8 cellular contexts compared by ENCODE assay signal in the genomic region with DNA sequence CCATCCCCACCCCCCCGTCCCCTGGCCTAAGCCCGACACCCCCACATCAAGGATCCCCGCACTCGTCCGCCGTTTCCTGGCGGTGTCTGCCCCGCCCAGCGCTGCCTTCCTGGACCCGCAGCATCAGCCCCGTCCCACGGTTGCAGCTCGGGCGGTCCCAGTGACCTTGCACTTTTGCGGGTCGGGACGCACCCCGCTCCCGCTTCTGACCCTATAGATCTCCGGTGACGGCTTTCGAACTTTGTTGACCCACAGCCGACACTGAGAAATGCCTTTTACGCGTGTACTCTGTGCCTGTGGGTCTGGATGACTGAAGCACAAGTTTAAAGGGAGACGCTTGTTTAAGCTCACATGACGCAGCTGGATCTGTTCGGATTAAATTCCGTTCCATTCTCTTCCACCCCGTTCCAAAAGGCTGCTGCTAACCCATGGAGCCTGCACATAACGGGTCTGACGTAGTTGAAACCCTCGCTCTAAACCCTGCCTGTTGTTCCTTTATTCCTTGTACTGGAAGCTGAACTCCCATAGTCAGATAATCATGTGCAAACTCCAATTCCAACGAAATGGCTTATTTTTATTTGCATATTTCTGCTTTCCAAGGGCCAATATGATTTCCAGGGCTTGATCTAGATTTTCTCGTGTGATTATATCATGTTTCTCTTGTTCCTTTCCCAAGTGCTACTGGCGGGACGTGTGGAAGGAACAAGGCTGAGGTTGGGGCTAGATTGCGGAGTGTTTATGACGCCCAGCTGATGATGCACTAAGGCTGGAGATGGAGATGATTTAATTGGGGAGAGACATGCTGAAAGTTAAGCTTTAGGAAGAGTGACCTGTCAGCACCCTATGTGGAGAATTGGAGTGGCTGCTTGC. TPM values are rescaled to one million over a fixed set of nuclear protein-coding genes. Genes with fewer than 3 reads are reported as not detected.
A peak's percentile ranks its signal among the peaks of the same experiment; 100 is the strongest.
DNase-seq lines count a peak whose midpoint lies in the region; ATAC-seq and TF ChIP-seq lines count a peak whose summit lies in the region.

No MANE protein-coding gene starts in this region.

- H3K4me3 Mint-ChIP-seq in Calu3 (ENCODE audit: low read depth, unreplicated experiment) (peak overlapping the region; percentile 89), nephron (peak overlapping the region; percentile 88 to 96 (median 92))
- peak overlapping the region; percentile 87 for H3K4me3 Mint-ChIP-seq in activated T-helper 17 cell treated with anti-CD3 and anti-CD28 coated beads, Interleukin-2, amount 50 U/mL, for 72 hours

- peaks cover 7% of the 10 kb centered on the region for H3K27me3 Mint-ChIP-seq in Calu3 (ENCODE audit: unreplicated experiment)
- H3K27me3 Mint-ChIP-seq in activated T-helper 17 cell treated with anti-CD3 and anti-CD28 coated beads, Interleukin-2, amount 50 U/mL, for 72 hours: no peaks in the 10 kb centered on the region
- H3K27me3 Mint-ChIP-seq in nephron (ENCODE audit: low read depth): peaks cover 5% of the 10 kb centered on the region

- H3K36me3 ChIP-seq in H7 (replicated peaks; ENCODE audit: control insufficient read depth, insufficient read depth, low read length) (peaks cover 4% of the 10 kb centered on the region), urinary bladder (ENCODE audit: insufficient read depth) (no peaks in the 10 kb centered on the region)

- H3K27ac ChIP-seq in urinary bladder (ENCODE audit: low read depth): peak overlapping the region; percentile 78

- intact Hi-C loops in Calu3 (cut with micrococcal nuclease; ENCODE audit: unreplicated experiment): no loop called here

- no peak overlapping the region for H3K27ac Mint-ChIP-seq in Calu3 (ENCODE audit: unreplicated experiment)
- H3K27ac Mint-ChIP-seq in activated T-helper 17 cell treated with anti-CD3 and anti-CD28 coated beads, Interleukin-2, amount 50 U/mL, for 72 hours: peak overlapping the region; percentile 58
- H3K27ac Mint-ChIP-seq in nephron: peak overlapping the region; percentile 43 to 86 (median 79)

- H3K4me1 Mint-ChIP-seq in Calu3 (ENCODE audit: low read depth, unreplicated experiment) (peaks cover 18% of the 10 kb centered on the region), nephron (peaks cover 16% of the 10 kb centered on the region)
- H3K4me1 Mint-ChIP-seq in activated T-helper 17 cell treated with anti-CD3 and anti-CD28 coated beads, Interleukin-2, amount 50 U/mL, for 72 hours: peaks cover 14% of the 10 kb centered on the region

- peak; percentile 42 for ATAC-seq in activated T-helper 17 cell treated with anti-CD3 and anti-CD28 coated beads, Interleukin-2, amount 50 U/mL, for 72 hours (replicated peaks)

- H3K27me3 ChIP-seq in H7 (ENCODE audit: control insufficient read depth, insufficient read depth, low read length): peaks cover 7% of the 10 kb centered on the region

- CTCF ChIA-PET in Calu3 (lab: Charles Lee): interaction anchor here (0.6 to 1.9 kb wide), 3 partner anchors 30 to 373 kb away, joined by 3 to 9 read pairs (median 8); partner anchors contain the start of gene FLYWCH2

- H3K9me3 Mint-ChIP-seq in Calu3 (ENCODE audit: low read depth, unreplicated experiment): no peaks in the 10 kb centered on the region
- H3K9me3 Mint-ChIP-seq in activated T-helper 17 cell treated with anti-CD3 and anti-CD28 coated beads, Interleukin-2, amount 50 U/mL, for 72 hours: no peaks in the 10 kb centered on the region
- no peaks in the 10 kb centered on the region for H3K9me3 Mint-ChIP-seq in nephron

- TSS peak; percentile 54 for BruUV-seq in Calu3 (replicated peaks; lab: Mats Ljungman, UMichigan)

- DNase-seq in Calu3 (peak; percentile 21), H7 (peak; percentile 38), NCI-H2107 treated with DMSO at 0.1 percent for 48 hours (lab: John Stamatoyannopoulos, UW; ENCODE audit: unreplicated experiment) (peak; percentile 52), fibroblast of peridontal ligament (ENCODE audit: extremely low read depth) (peak; percentile 82), GM20000 (ENCODE audit: low spot score) (no peak)

- TF ChIP-seq CTCF in Calu3 (IDR thresholded peaks at IDR 0.05; ENCODE audit: unreplicated experiment): no peak
- TF ChIP-seq CTCF in nephron (IDR thresholded peaks at IDR 0.05; ENCODE audit: unreplicated experiment in 3 of 3): no peak
- no peak for TF ChIP-seq CTCF in GM20000 (IDR thresholded peaks at IDR 0.05; ENCODE audit: extremely low read depth, missing control alignments)

- H3K4me3 ChIP-seq in H7 (ENCODE audit: insufficient read depth, low read depth, low read length) (peak overlapping the region; percentile 86), urinary bladder (ENCODE audit: low read depth, low read length) (peak overlapping the region; percentile 89)

- H3K36me3 Mint-ChIP-seq in Calu3 (ENCODE audit: insufficient read depth, unreplicated experiment): peaks cover 40% of the 10 kb centered on the region
- H3K36me3 Mint-ChIP-seq in activated T-helper 17 cell treated with anti-CD3 and anti-CD28 coated beads, Interleukin-2, amount 50 U/mL, for 72 hours (ENCODE audit: low read depth): peaks cover 41% of the 10 kb centered on the region
- peaks cover 10% of the 10 kb centered on the region for H3K36me3 Mint-ChIP-seq in nephron (ENCODE audit: low read depth)

- 2% methylated on average over 39 of the region's 39 CpGs for WGBS in urinary bladder

- no peaks in the 10 kb centered on the region for H3K4me1 ChIP-seq in urinary bladder (ENCODE audit: insufficient read depth)

RNA-seq across cellular contexts. Expression of gene FLYWCH1, which starts 0.8 kb away (rescaled TPM):
- total RNA-seq in Calu3 (2022) (34.8 and 36.8 TPM in 2 replicates), urinary bladder (11.4 TPM)
- 22.7 and 33.5 TPM in 2 replicates for total RNA-seq in H7 (2014; rRNA removed; shearing (Covaris generic))
- 10 to 100 TPM; 52.4 to 61.1 TPM for total RNA-seq in activated T-helper 17 cell treated with anti-CD3 and anti-CD28 coated beads, Interleukin-2, amount 50 U/mL, for 72 hours
- 38.0 TPM for polyA plus RNA-seq in urinary bladder

RNA-seq across cellular contexts. Expression of gene FLYWCH2, which starts 29.6 kb away (rescaled TPM):
- total RNA-seq in Calu3 (2022): 10.8 and 13.0 TPM in 2 replicates
- 55.2 and 94.1 TPM in 2 replicates for total RNA-seq in H7 (2014; rRNA removed; shearing (Covaris generic))
- 10 to 100 TPM; 13.5 to 14.6 TPM for total RNA-seq in activated T-helper 17 cell treated with anti-CD3 and anti-CD28 coated beads, Interleukin-2, amount 50 U/mL, for 72 hours
- 15.6 TPM for total RNA-seq in urinary bladder
- polyA plus RNA-seq in urinary bladder: 49.9 TPM

RNA-seq across cellular contexts. Expression of gene KREMEN2, which starts 51.5 kb away (rescaled TPM):
- total RNA-seq in Calu3 (2022) (0.51 TPM in 1 of 2 replicates, not detected in the other), urinary bladder (0.11 TPM)
- total RNA-seq in H7 (2014; rRNA removed; shearing (Covaris generic)): 17.6 and 20.9 TPM in 2 replicates
- not detected for total RNA-seq in activated T-helper 17 cell treated with anti-CD3 and anti-CD28 coated beads, Interleukin-2, amount 50 U/mL, for 72 hours
- not detected for polyA plus RNA-seq in urinary bladder

RNA-seq across cellular contexts. Expression of gene PRSS22, which starts 54.6 kb away (rescaled TPM):
- total RNA-seq in Calu3 (2022) (140 and 141 TPM in 2 replicates), urinary bladder (3.0 TPM)
- 0.80 and 0.85 TPM in 2 replicates for total RNA-seq in H7 (2014; rRNA removed; shearing (Covaris generic))
- total RNA-seq in activated T-helper 17 cell treated with anti-CD3 and anti-CD28 coated beads, Interleukin-2, amount 50 U/mL, for 72 hours: 1 to 10 TPM in 1 of 2 donors, not detected in 1; 1.9 TPM
- 5.6 TPM for polyA plus RNA-seq in urinary bladder

RNA-seq across cellular contexts. Expression of gene PAQR4, which starts 56.6 kb away (rescaled TPM):
- total RNA-seq in Calu3 (2022) (51.0 and 56.0 TPM in 2 replicates), urinary bladder (4.5 TPM)
- 62.6 and 65.6 TPM in 2 replicates for total RNA-seq in H7 (2014; rRNA removed; shearing (Covaris generic))
- 10 to 100 TPM; 24.4 to 41.4 TPM for total RNA-seq in activated T-helper 17 cell treated with anti-CD3 and anti-CD28 coated beads, Interleukin-2, amount 50 U/mL, for 72 hours
- 5.1 TPM for polyA plus RNA-seq in urinary bladder

Comparison
In these comparisons a context has a peak if more than half of its experiments do, and no peak if none do; other contexts are left out.
1. RNA of gene KREMEN2, which starts 51.5 kb away (total RNA-seq): 17.6 to 20.9 TPM in H7; 0.51 TPM in Calu3, 0.11 TPM in urinary bladder (single experiment) and not detected in activated T-helper 17 cell treated with anti-CD3 and anti-CD28 coated beads, Interleukin-2, amount 50 U/mL, for 72 hours; every median in the first group is over 10 times any median in the second.
2. Peak in every context shown above with its lines, with median percentiles within 50 percentile points of each other: H3K4me3 Mint-ChIP-seq.